1 cellular context compared by ENCODE assay signal in the genomic region with DNA sequence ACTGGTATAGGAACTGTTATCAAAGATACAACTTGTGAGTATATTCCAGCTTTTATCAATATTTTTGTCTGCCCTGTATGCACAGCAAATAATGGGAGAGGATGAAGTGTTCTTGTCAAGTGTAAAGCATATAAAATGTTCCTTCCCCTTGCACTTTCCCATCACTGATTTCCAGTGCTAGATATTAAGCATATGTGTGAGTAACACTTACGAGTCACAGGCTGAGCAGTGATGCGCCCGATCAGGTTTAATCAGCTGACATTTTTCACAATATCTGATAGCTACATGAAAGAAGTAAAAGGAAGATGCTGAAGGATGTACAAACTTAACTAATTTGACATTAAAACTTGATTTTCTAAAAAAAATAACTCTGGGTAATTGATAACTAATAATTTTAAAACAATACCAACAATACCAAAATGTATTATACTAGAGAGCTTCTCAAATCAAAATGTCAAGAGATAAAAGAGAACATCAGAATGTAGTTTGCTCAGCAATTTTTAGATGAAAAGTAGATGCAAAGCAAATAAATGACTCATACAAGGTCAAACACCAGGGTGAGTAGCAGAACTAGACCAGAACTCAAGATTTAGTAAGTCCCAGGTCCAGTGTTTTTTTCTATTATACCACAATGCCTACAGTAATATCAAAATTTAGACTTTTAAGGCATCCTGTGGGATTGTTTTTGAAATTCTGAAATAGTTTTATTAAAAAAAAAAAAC.
TF ChIP-seq lines count a peak whose summit lies in the region.

No MANE protein-coding gene starts in this region.

TF ChIP-seq in SK-N-SH treated with all-trans-retinoic acid at 6 μM for 48 hours, 23 proteins besides CTCF, POLR2A, EP300 and RAD21 (continued from another document):
- TF ChIP-seq SNAI2 (CRISPR knock-in tag; IDR thresholded peaks at IDR 0.05) (no peak), GLIS3 (CRISPR knock-in tag; IDR thresholded peaks at IDR 0.05) (no peak)
